8 cellular contexts compared by ENCODE assay signal in genomic region chr10:72048450-72049124, GRCh38. TPM values are rescaled to one million over a fixed set of nuclear protein-coding genes. Genes with fewer than 3 reads are reported as not detected.
DNase-seq lines count a peak whose midpoint lies in the region; ATAC-seq, FAIRE-seq and TF ChIP-seq lines count a peak whose summit lies in the region.

No MANE protein-coding gene starts in this region.

- peak; percentile 100 for TF ChIP-seq CTCF in kidney (IDR thresholded peaks at IDR 0.05; ENCODE audit: borderline replicate concordance, extremely low read depth, insufficient read depth)

- DNase-seq in GM04504 (ENCODE audit: low read depth) (peak; percentile 84), NCI-H510A (lab: John Stamatoyannopoulos, UW) (peak; percentile 50), kidney (peak; percentile 92)
- peak; percentile 75 for DNase-seq in central memory CD4-positive, alpha-beta T cell
- peak; percentile 74 to 92 (median 85) for DNase-seq in stimulated activated CD4-positive, alpha-beta T cell treated with anti-CD3 and anti-CD28 coated beads, Interleukin-1b, Interleukin-23, amount 100 ng/mL, for 24 hours (ENCODE audit: low read depth in 4 of 4, low spot score in 1 of 4)

- intact Hi-C loops in kidney (cut with DNase I): no loop called here

- H3K4me3 ChIP-seq in kidney (ENCODE audit: low read length in 2 of 2): no peak overlapping the region

- peaks cover 0 to 3% of the 10 kb centered on the region in 2 donors for H3K4me1 ChIP-seq in kidney (ENCODE audit: control insufficient read depth in 1 of 2, insufficient read depth in 1 of 2, low read depth in 1 of 2, low read length in 2 of 2)

- no peaks in the 10 kb centered on the region for H3K9me3 ChIP-seq in kidney (ENCODE audit: control insufficient read depth in 1 of 2, low read length in 2 of 2)

- no peak overlapping the region for H3K27ac ChIP-seq in kidney (ENCODE audit: low read depth in 2 of 2, low read length in 2 of 2)

- no peak overlapping the region for H3K9ac ChIP-seq in kidney (ENCODE audit: low read length in 2 of 2)

- H3K36me3 ChIP-seq in kidney (ENCODE audit: control insufficient read depth in 1 of 2, insufficient read depth in 2 of 2, low read length in 2 of 2): no peaks in the 10 kb centered on the region

- FAIRE-seq in kidney (lab: Jason Lieb, UNC): peak; percentile 95

- ATAC-seq in HG03432 (IDR thresholded peaks at IDR 0.05; ENCODE audit: unreplicated experiment): peak; percentile 47
- peak; percentile 88 to 93 for ATAC-seq in activated CD4-positive, CD25-positive, alpha-beta regulatory T cell treated with anti-CD3 and anti-CD28 coated beads, Interleukin-2, amount 50 U/mL, for 24 hours
- no peak for ATAC-seq in GM18861 (IDR thresholded peaks at IDR 0.05; ENCODE audit: unreplicated experiment)

RNA-seq across cellular contexts. Expression of gene SPOCK2, which starts 39.8 kb away (rescaled TPM):
- 19.7 TPM for total RNA-seq in kidney
- 103 TPM for polyA plus RNA-seq in kidney (ENCODE audit: insufficient read depth, low read depth, low replicate concordance)
